In the genomic region with DNA sequence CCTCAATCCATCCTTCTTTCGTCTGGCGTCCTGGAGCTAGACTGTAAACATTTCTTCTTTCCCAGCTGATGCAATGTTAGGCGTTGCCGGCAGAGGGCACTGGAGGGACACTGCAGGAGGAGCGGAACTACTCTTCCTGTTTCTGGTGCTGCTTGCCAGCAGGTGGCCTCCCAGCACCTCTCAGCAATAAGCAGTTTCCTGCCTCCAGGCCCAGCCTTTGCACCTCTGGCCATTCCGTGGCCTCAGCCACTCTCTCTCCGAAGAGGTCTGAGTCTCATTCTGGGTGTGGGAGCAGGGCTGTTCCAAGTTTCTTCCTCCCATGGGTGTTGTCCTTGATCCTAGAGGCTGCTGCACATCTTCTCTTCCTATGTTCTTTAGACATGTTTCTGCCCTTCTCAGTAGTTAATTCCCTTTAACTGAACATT, we compare ENCODE assay signal across 1 cellular context.
TF ChIP-seq lines count a peak whose summit lies in the region.

No MANE protein-coding gene starts in this region.

TF ChIP-seq in HepG2, 621 proteins besides CTCF, POLR2A, EP300 and RAD21 (continued from another document):
- TF ChIP-seq AKNA (CRISPR knock-in tag; IDR thresholded peaks at IDR 0.05; ENCODE audit: borderline replicate concordance): no peak
- TF ChIP-seq ZNF614 (CRISPR knock-in tag; IDR thresholded peaks at IDR 0.05; ENCODE audit: borderline replicate concordance): 0 out of 2 replicates have a peak, but pooled peaks have one; percentile 32
- TF ChIP-seq NAIF1 (CRISPR knock-in tag; IDR thresholded peaks at IDR 0.05; ENCODE audit: borderline replicate concordance): no peak
- TF ChIP-seq ZNF460 (CRISPR knock-in tag; IDR thresholded peaks at IDR 0.05; ENCODE audit: borderline replicate concordance): no peak
- TF ChIP-seq ZBTB26 (CRISPR knock-in tag; IDR thresholded peaks at IDR 0.05; ENCODE audit: borderline replicate concordance): 0 out of 2 replicates have a peak, but pooled peaks have one; percentile 58
- no peak for TF ChIP-seq HNRNPK (IDR thresholded peaks at IDR 0.05; ENCODE audit: low read depth, low read length, poor library complexity, severe bottlenecking)
- TF ChIP-seq SMARCE1 (IDR thresholded peaks at IDR 0.05; ENCODE audit: borderline replicate concordance): no peak
- no peak for TF ChIP-seq RFXAP (CRISPR knock-in tag; IDR thresholded peaks at IDR 0.05; ENCODE audit: borderline replicate concordance)
- TF ChIP-seq MIER2 (CRISPR knock-in tag; IDR thresholded peaks at IDR 0.05): peak; percentile 78; the same call in 1 of the 2 replicates
- peak; percentile 48; the same call in 1 of the 2 replicates for TF ChIP-seq YEATS2 (CRISPR knock-in tag; IDR thresholded peaks at IDR 0.05; ENCODE audit: borderline replicate concordance)
- peak; percentile 89 for TF ChIP-seq STAG1 (CRISPR knock-in tag; IDR thresholded peaks at IDR 0.05)
- TF ChIP-seq FOSL2 (CRISPR knock-in tag; IDR thresholded peaks at IDR 0.05): peak; percentile 41
- TF ChIP-seq BCL6 (CRISPR knock-in tag; IDR thresholded peaks at IDR 0.05): 0 out of 2 replicates have a peak, but pooled peaks have one; percentile 12
- TF ChIP-seq MAF1 (CRISPR knock-in tag; IDR thresholded peaks at IDR 0.05; ENCODE audit: borderline replicate concordance): no peak
